12 cellular contexts compared by ENCODE assay signal in the genomic region with DNA sequence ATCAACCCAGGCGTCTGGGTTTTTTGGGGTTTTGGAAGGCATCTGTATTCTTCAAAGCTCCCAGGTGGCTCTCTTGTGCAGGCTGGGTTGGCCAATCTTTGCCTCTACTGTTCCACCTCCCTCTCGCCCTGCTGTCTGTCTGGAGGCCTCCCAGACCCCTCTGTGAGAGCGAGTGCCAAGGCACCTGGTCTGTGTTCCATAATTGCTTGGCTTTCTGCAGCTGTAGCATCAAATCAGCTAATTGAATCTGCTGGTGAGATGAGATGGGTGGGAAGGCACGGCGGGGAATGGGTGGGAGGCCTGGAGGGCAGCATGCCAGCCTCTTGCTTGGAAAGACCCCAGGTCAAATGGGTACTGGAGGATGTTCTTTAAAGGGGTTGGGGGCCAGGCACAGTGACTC.
DNase-seq lines count a peak whose midpoint lies in the region; ATAC-seq and TF ChIP-seq lines count a peak whose summit lies in the region.
"Had no signal": no experiment of that assay in that cellular context is flagged by ENCODE, and none has a peak within 500 bp of the region (broad histone marks: within the 10 kb centered on the region; RNA-seq: fewer than 3 reads in every experiment).

No MANE protein-coding gene starts in this region.

- ATAC-seq in SK-N-SH treated with all-trans-retinoic acid at 6 μM for 48 hours = no peak; the same call in 2 of the 3 replicates
- no peak for ATAC-seq in GM21825 (IDR thresholded peaks at IDR 0.05; ENCODE audit: unreplicated experiment)
- ATAC-seq: HCT116 had no signal

- DNase-seq in Ammon's horn (ENCODE audit: low spot score) (peak; percentile 27), NCI-H1092 (lab: John Stamatoyannopoulos, UW) (peak; percentile 26), NCI-H2171 treated with DMSO at 0.1 percent for 48 hours (lab: John Stamatoyannopoulos, UW) (peak; percentile 51), NCI-H2227 (lab: John Stamatoyannopoulos, UW; ENCODE audit: unreplicated experiment) (no peak), retina (no peak)
- DNase-seq: ACHN; CD4-positive, alpha-beta memory T cell; DMS153; GF-D8 had no signal

TF ChIP-seq in SK-N-SH treated with all-trans-retinoic acid at 6 μM for 48 hours, 23 proteins besides CTCF, POLR2A, EP300 and RAD21:
- TF ChIP-seq BACH2 (CRISPR knock-in tag; IDR thresholded peaks at IDR 0.05; ENCODE audit: borderline replicate concordance) (no peak), TCF4 (CRISPR knock-in tag; IDR thresholded peaks at IDR 0.05; ENCODE audit: borderline replicate concordance) (peak; percentile 72; the same call in 1 of the 2 replicates), GLIS3 (CRISPR knock-in tag; IDR thresholded peaks at IDR 0.05) (no peak), ISL1 (CRISPR knock-in tag; IDR thresholded peaks at IDR 0.05) (no peak), SNAI2 (CRISPR knock-in tag; IDR thresholded peaks at IDR 0.05) (0 out of 2 replicates have a peak, but pooled peaks have one; percentile 13), OSR1 (CRISPR knock-in tag; IDR thresholded peaks at IDR 0.05) (no peak)
- TF ChIP-seq, protein P1, sequence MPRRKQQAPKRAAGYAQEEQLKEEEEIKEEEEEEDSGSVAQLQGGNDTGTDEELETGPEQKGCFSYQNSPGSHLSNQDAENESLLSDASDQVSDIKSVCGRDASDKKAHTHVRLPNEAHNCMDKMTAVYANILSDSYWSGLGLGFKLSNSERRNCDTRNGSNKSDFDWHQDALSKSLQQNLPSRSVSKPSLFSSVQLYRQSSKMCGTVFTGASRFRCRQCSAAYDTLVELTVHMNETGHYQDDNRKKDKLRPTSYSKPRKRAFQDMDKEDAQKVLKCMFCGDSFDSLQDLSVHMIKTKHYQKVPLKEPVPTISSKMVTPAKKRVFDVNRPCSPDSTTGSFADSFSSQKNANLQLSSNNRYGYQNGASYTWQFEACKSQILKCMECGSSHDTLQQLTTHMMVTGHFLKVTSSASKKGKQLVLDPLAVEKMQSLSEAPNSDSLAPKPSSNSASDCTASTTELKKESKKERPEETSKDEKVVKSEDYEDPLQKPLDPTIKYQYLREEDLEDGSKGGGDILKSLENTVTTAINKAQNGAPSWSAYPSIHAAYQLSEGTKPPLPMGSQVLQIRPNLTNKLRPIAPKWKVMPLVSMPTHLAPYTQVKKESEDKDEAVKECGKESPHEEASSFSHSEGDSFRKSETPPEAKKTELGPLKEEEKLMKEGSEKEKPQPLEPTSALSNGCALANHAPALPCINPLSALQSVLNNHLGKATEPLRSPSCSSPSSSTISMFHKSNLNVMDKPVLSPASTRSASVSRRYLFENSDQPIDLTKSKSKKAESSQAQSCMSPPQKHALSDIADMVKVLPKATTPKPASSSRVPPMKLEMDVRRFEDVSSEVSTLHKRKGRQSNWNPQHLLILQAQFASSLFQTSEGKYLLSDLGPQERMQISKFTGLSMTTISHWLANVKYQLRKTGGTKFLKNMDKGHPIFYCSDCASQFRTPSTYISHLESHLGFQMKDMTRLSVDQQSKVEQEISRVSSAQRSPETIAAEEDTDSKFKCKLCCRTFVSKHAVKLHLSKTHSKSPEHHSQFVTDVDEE (CRISPR knock-in tag; IDR thresholded peaks at IDR 0.05) = peak; percentile 70; the same call in 1 of the 2 replicates
- TF ChIP-seq, protein P2, sequence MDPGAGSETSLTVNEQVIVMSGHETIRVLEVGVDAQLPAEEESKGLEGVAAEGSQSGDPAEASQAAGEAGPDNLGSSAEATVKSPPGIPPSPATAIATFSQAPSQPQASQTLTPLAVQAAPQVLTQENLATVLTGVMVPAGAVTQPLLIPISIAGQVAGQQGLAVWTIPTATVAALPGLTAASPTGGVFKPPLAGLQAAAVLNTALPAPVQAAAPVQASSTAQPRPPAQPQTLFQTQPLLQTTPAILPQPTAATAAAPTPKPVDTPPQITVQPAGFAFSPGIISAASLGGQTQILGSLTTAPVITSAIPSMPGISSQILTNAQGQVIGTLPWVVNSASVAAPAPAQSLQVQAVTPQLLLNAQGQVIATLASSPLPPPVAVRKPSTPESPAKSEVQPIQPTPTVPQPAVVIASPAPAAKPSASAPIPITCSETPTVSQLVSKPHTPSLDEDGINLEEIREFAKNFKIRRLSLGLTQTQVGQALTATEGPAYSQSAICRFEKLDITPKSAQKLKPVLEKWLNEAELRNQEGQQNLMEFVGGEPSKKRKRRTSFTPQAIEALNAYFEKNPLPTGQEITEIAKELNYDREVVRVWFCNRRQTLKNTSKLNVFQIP (CRISPR knock-in tag; IDR thresholded peaks at IDR 0.05; ENCODE audit: borderline replicate concordance, low read depth) = no peak

Comparison
In these comparisons a context has a peak if more than half of its experiments do, and no peak if none do; other contexts are left out.
1. DNase-seq: peak in Ammon's horn (single experiment), NCI-H1092 (single experiment) and NCI-H2171 treated with DMSO at 0.1 percent for 48 hours (single experiment); none in NCI-H2227 (single experiment) and retina (single experiment).